33 cellular contexts compared by ENCODE assay signal in genomic region chr11:66820921-66821320, GRCh38.
"Had no signal": no experiment of that assay in that cellular context is flagged by ENCODE, and none has a peak within 500 bp of the region (broad histone marks: within the 10 kb centered on the region; RNA-seq: fewer than 3 reads in every experiment).

No MANE protein-coding gene starts in this region.

- H3K27ac ChIP-seq: adrenal gland, ascending aorta, cardiac muscle cell, VCaP had no signal

- H3K9me3 ChIP-seq: adrenal gland, ascending aorta had no signal

- ATAC-seq: activated CD8-positive, alpha-beta T cell treated with anti-CD3 and anti-CD28 coated beads for 36 hours; activated naive CD4-positive, alpha-beta T cell treated with anti-CD3 and anti-CD28 coated beads, Interleukin-2, amount 50 U/mL, for 72 hours; activated T-cell treated with anti-CD3 and anti-CD28 coated beads, Interleukin-2, amount 50 U/mL, for 4 hours; activated T-cell treated with anti-CD3 and anti-CD28 coated beads, Interleukin-2, amount 50 U/mL, for 72 hours; activated T-helper 17 cell treated with anti-CD3 and anti-CD28 coated beads, Interleukin-2, amount 50 U/mL, for 72 hours had no signal

- H3K4me1 ChIP-seq: adrenal gland, ascending aorta had no signal

- H3K4me3 ChIP-seq: adrenal gland, ascending aorta, cardiac muscle cell had no signal

- H3K27me3 ChIP-seq: adrenal gland, ascending aorta, cardiac muscle cell had no signal

- DNase-seq: activated B cell treated with CpG ODN at 0.5 μM for 24 hours; activated CD4-positive, alpha-beta memory T cell treated with anti-CD3 and anti-CD28 coated beads for 36 hours; activated CD4-positive, alpha-beta T cell treated with anti-CD3 and anti-CD28 coated beads for 4 hours; activated CD4-positive, alpha-beta T cell treated with anti-CD3 and anti-CD28 coated beads, Interleukin-2, amount 10 ng/mL, durations not matched to agents 24 days and 14 days; activated CD4-positive, alpha-beta T cell treated with anti-CD3 and anti-CD28 coated beads, Interleukin-2, amount 50 U/mL, for 1 hour; activated CD4-positive, alpha-beta T cell treated with anti-CD3 and anti-CD28 coated beads, Interleukin-2, amount 50 U/mL, for 4 hours; activated CD4-positive, CD25-positive, alpha-beta regulatory T cell treated with anti-CD3 and anti-CD28 coated beads, Interleukin-2, amount 50 U/mL, for 72 hours; activated CD8-positive, alpha-beta memory T cell treated with anti-CD3 and anti-CD28 coated beads, Interleukin-2, amount 50 U/mL, for 4 hours; activated CD8-positive, alpha-beta T cell treated with anti-CD3 and anti-CD28 coated beads for 36 hours; activated effector memory CD4-positive, alpha-beta T cell treated with anti-CD3 and anti-CD28 coated beads, Interleukin-2, amount 50 U/mL, for 16 hours; activated gamma-delta T cell treated with Interleukin-2 at 50 U/mL for 16 hours; activated naive CD4-positive, alpha-beta T cell; activated naive CD4-positive, alpha-beta T cell treated with anti-CD3 and anti-CD28 coated beads for 36 hours; activated naive CD4-positive, alpha-beta T cell treated with anti-CD3 and anti-CD28 coated beads, Interleukin-2, amount 50 U/mL, for 16 hours; activated naive CD8-positive, alpha-beta T cell treated with anti-CD3 and anti-CD28 coated beads for 36 hours; activated T-cell treated with anti-CD3 and anti-CD28 coated beads for 4 hours; activated T-cell treated with anti-CD3 and anti-CD28 coated beads, Interleukin-2, amount 50 U/mL, for 1 hour; activated T-cell treated with anti-CD3 and anti-CD28 coated beads, Interleukin-2, amount 50 U/mL, for 4 hours; activated T-cell treated with anti-CD3 and anti-CD28 coated beads, Interleukin-2, amount 50 U/mL, for 72 hours; adrenal gland; amygdala; anterior cingulate cortex; caudate nucleus; cerebellar nuclear complex; T-helper 2 cell; T-helper 9 cell had no signal

- FAIRE-seq: bronchial epithelial cell, TTC549 had no signal

- H3K36me3 ChIP-seq: adrenal gland, ascending aorta, cardiac muscle cell had no signal
